In genomic region chr3:116192464-116192863, GRCh38 we compare ENCODE assay signal across 8 cellular contexts.
"Had no signal": no experiment of that assay in that cellular context is flagged by ENCODE, and none has a peak within 500 bp of the region (broad histone marks: within the 10 kb centered on the region; RNA-seq: fewer than 3 reads in every experiment).

No MANE protein-coding gene starts in this region.

- H3K4me2 ChIP-seq: KMS-11 had no signal

- H3K4me3 ChIP-seq: GM23248 had no signal

- H2AFZ ChIP-seq: GM23248 had no signal

- FAIRE-seq: H54, HTR-8/SVneo had no signal

- H3K9ac ChIP-seq: GM23248, KMS-11 had no signal

- H3K27ac ChIP-seq: GM23248, KMS-11 had no signal

- DNase-seq: GM23248, GOT3, H9, HCEC 1CT, KBM-7 had no signal
